8 cellular contexts compared by ENCODE assay signal in genomic region chr6:142885182-142885867, GRCh38. TPM values are rescaled to one million over a fixed set of nuclear protein-coding genes. Genes with fewer than 3 reads are reported as not detected.
A peak's percentile ranks its signal among the peaks of the same experiment; 100 is the strongest.
DNase-seq lines count a peak whose midpoint lies in the region; ATAC-seq and TF ChIP-seq lines count a peak whose summit lies in the region.

No MANE protein-coding gene starts in this region.

- H3K4me1 ChIP-seq in esophagus muscularis mucosa (peaks cover 36 to 57% (median 40%) of the 10 kb centered on the region in 4 donors), aorta (ENCODE audit: control insufficient read depth in 1 of 2, insufficient read depth in 2 of 2, low read length in 2 of 2) (peaks cover 0 to 5% of the 10 kb centered on the region in 2 donors)

- intact Hi-C loops in esophagus muscularis mucosa (cut with DNase I): loop anchor here (5.0 kb wide), 1 partner anchor 123 kb away; no protein-coding TSS in a partner anchor
- intact Hi-C loops in aorta (cut with DNase I): loop anchor here (1.0 to 10.0 kb wide), 4 partner anchors 33 to 191 kb away; no protein-coding TSS in a partner anchor

- DNase-seq in SKM-1 treated with dmso at 0.1 percent for 144 hours (lab: John Stamatoyannopoulos, UW; ENCODE audit: unreplicated experiment) (peak; percentile 3), SKM-1 (lab: John Stamatoyannopoulos, UW; ENCODE audit: unreplicated experiment) (no peak), MV-4-11 (lab: John Stamatoyannopoulos, UW) (peak; percentile 72), esophagus muscularis mucosa (ENCODE audit: extremely low spot score) (no peak), aorta (no peak)
- DNase-seq in activated CD8-positive, alpha-beta memory T cell treated with anti-CD3 and anti-CD28 coated beads, Interleukin-2, amount 50 U/mL, for 1 hour (ENCODE audit: extremely low read depth): peak; percentile 41
- peak; percentile 21 to 85 (median 72) for DNase-seq in naive thymus-derived CD8-positive, alpha-beta T cell

- peak; percentile 77 for ATAC-seq in HG02610 (IDR thresholded peaks at IDR 0.05; ENCODE audit: unreplicated experiment)
- peak; percentile 86 to 90 for ATAC-seq in naive thymus-derived CD8-positive, alpha-beta T cell
- ATAC-seq in aorta (ENCODE audit: low FRiP score): peak; percentile 83

- H3K36me3 ChIP-seq in esophagus muscularis mucosa (no peaks in the 10 kb centered on the region), aorta (ENCODE audit: control insufficient read depth in 1 of 2, insufficient read depth in 2 of 2, low read length in 1 of 2) (peaks cover 0 to 2% of the 10 kb centered on the region in 2 donors)

- TF ChIP-seq EP300 in esophagus muscularis mucosa (IDR thresholded peaks at IDR 0.05): no peak

- no peaks in the 10 kb centered on the region for H3K9me3 Mint-ChIP-seq in naive thymus-derived CD8-positive, alpha-beta T cell

- TF ChIP-seq CTCF in esophagus muscularis mucosa (IDR thresholded peaks at IDR 0.05): no peak

- H3K4me3 Mint-ChIP-seq in naive thymus-derived CD8-positive, alpha-beta T cell: peak overlapping the region; percentile 78 to 99 (median 97)

- H3K27ac ChIP-seq in esophagus muscularis mucosa (replicated peaks in 1 of 4): peak overlapping the region; percentile 54 to 67 (median 58)
- peak overlapping the region; percentile 7 to 32 for H3K27ac ChIP-seq in aorta (ENCODE audit: low read depth in 1 of 2, low read length in 2 of 2)

- H3K4me1 Mint-ChIP-seq in naive thymus-derived CD8-positive, alpha-beta T cell: peaks cover 37 to 96% (median 88%) of the 10 kb centered on the region in 4 donors

- H3K4me3 ChIP-seq in esophagus muscularis mucosa: peak overlapping the region; percentile 46 to 55 (median 50)
- peak overlapping the region; percentile 27 to 32 for H3K4me3 ChIP-seq in aorta (ENCODE audit: low read length in 2 of 2)

- no peaks in the 10 kb centered on the region for H3K9me3 ChIP-seq in esophagus muscularis mucosa
- no peaks in the 10 kb centered on the region for H3K9me3 ChIP-seq in aorta (ENCODE audit: control insufficient read depth, low read length)

- no peaks in the 10 kb centered on the region for H3K27me3 Mint-ChIP-seq in naive thymus-derived CD8-positive, alpha-beta T cell

- POLR2A ChIA-PET in naive thymus-derived CD8-positive, alpha-beta T cell (lab: Charles Lee): interaction anchor here (0.9 to 5.3 kb wide), 12 partner anchors 9 to 195 kb away, joined by 3 to 60 read pairs (median 6); partner anchors contain the start of gene HIVEP2

- H3K36me3 Mint-ChIP-seq in naive thymus-derived CD8-positive, alpha-beta T cell: peaks cover 0 to 10% (median 2%) of the 10 kb centered on the region in 3 donors

- H3K27me3 ChIP-seq in esophagus muscularis mucosa: no peaks in the 10 kb centered on the region
- no peaks in the 10 kb centered on the region for H3K27me3 ChIP-seq in aorta (ENCODE audit: control insufficient read depth in 1 of 2, insufficient read depth in 2 of 2, low read length in 1 of 2)

- TF ChIP-seq POLR2A in esophagus muscularis mucosa (IDR thresholded peaks at IDR 0.05; ENCODE audit: low read depth): no peak

- H3K27ac Mint-ChIP-seq in naive thymus-derived CD8-positive, alpha-beta T cell: peak overlapping the region; percentile 89 to 100 (median 100)

- whole genome bisulfite sequencing in esophagus muscularis mucosa: 16% methylated on average over 10 of the region's 10 CpGs
- 9 to 11% methylated on average over 10 of the region's 10 CpGs for WGBS in aorta, 2 donors

RNA-seq across cellular contexts. Expression of gene HIVEP2, which starts 59.7 kb away (rescaled TPM):
- total RNA-seq in esophagus muscularis mucosa (10 to 100 TPM; 20.3 to 29.3 (median 22.1) TPM), aorta (10 to 100 TPM; 35.4 to 36.8 TPM)
- 10 to 100 TPM; 84.8 to 99.2 TPM for total RNA-seq in naive thymus-derived CD8-positive, alpha-beta T cell
- 10 to 100 TPM in 2 of 3 donors, 1 to 10 TPM in 1; 6.5 to 17.1 (median 12.5) TPM for polyA plus RNA-seq in naive thymus-derived CD8-positive, alpha-beta T cell
- 1 to 10 TPM; 5.3 to 5.4 TPM for polyA plus RNA-seq in aorta

Comparison
In these comparisons a context has a peak if more than half of its experiments do, and no peak if none do; other contexts are left out.
1. DNase-seq: peak in SKM-1 treated with dmso at 0.1 percent for 144 hours (single experiment), MV-4-11 (single experiment), activated CD8-positive, alpha-beta memory T cell treated with anti-CD3 and anti-CD28 coated beads, Interleukin-2, amount 50 U/mL, for 1 hour (single experiment) and naive thymus-derived CD8-positive, alpha-beta T cell (10 of 10); none in SKM-1 (single experiment), esophagus muscularis mucosa (single experiment) and aorta (0 of 2).
2. Peak in every context shown above with its lines, with median percentiles within 50 percentile points of each other: ATAC-seq.